ENCODE assay signal across 9 cellular contexts in genomic region chr1:165144757-165145397, GRCh38.
DNase-seq lines count a peak whose midpoint lies in the region; ATAC-seq and TF ChIP-seq lines count a peak whose summit lies in the region.
"Had no signal": no experiment of that assay in that cellular context is flagged by ENCODE, and none has a peak within 500 bp of the region (broad histone marks: within the 10 kb centered on the region; RNA-seq: fewer than 3 reads in every experiment).

No MANE protein-coding gene starts in this region.

- H3K27me3 ChIP-seq in heart right ventricle: peaks cover 0 to 75% (median 21%) of the 10 kb centered on the region in 7 donors

- intact Hi-C loops in heart right ventricle (cut with DNase I): loop anchor here in 9 of 10 donors (2.0 to 10.0 kb wide), 5 partner anchors 220 to 450 kb away; no protein-coding TSS in a partner anchor

- no peaks in the 10 kb centered on the region for H3K9me3 Mint-ChIP-seq in activated T-cell treated with anti-CD3 and anti-CD28 coated beads, Interleukin-2, amount 50 U/mL, for 72 hours

- peak; percentile 78 for ATAC-seq in HG02981 (IDR thresholded peaks at IDR 0.05; ENCODE audit: unreplicated experiment)
- ATAC-seq in activated T-cell treated with anti-CD3 and anti-CD28 coated beads, Interleukin-2, amount 50 U/mL, for 72 hours (replicated peaks in 1 of 2): no peak
- ATAC-seq in heart right ventricle: peak in 6 of 8 donors; percentile 42 to 86 (median 58)
- ATAC-seq in GM21447 (IDR thresholded peaks at IDR 0.05; ENCODE audit: unreplicated experiment): no peak
- ATAC-seq: naive thymus-derived CD4-positive, alpha-beta T cell had no signal

- TF ChIP-seq CTCF in AG04449 (IDR thresholded peaks at IDR 0.05; ENCODE audit: insufficient read depth, low read length, missing control alignments) (peak; percentile 69), GM12872 (IDR thresholded peaks at IDR 0.05; ENCODE audit: insufficient read depth, low read depth, low read length) (peak; percentile 84), heart right ventricle (IDR thresholded peaks at IDR 0.05) (peak; percentile 35 to 81 (median 74)), retinal pigment epithelial cell (conservative IDR thresholded peaks at IDR 0.05; ENCODE audit: low read depth, low read length) (peak; percentile 87)

- H3K9me3 ChIP-seq in heart right ventricle: no peaks in the 10 kb centered on the region

- peak; percentile 12 for DNase-seq in AG04449 (ENCODE audit: low read depth, low spot score)
- DNase-seq in NCI-H345 (lab: John Stamatoyannopoulos, UW): peak; percentile 61
- peak; percentile 17 to 38 for DNase-seq in activated T-cell treated with anti-CD3 and anti-CD28 coated beads, Interleukin-2, amount 50 U/mL, for 72 hours
- peak in 1 of 2 donors; percentile 36 for DNase-seq in heart right ventricle
- no peak for DNase-seq in retinal pigment epithelial cell (ENCODE audit: low read depth)

- H3K27ac ChIP-seq in heart right ventricle: no peak overlapping the region

- H3K27ac Mint-ChIP-seq in activated T-cell treated with anti-CD3 and anti-CD28 coated beads, Interleukin-2, amount 50 U/mL, for 72 hours: no peak overlapping the region
- H3K27ac Mint-ChIP-seq: naive thymus-derived CD4-positive, alpha-beta T cell had no signal

- H3K36me3 ChIP-seq in heart right ventricle: no peaks in the 10 kb centered on the region

- 18 to 20% methylated on average over 12 of the region's 12 CpGs for WGBS in heart right ventricle, 2 donors

- H3K4me1 Mint-ChIP-seq in activated T-cell treated with anti-CD3 and anti-CD28 coated beads, Interleukin-2, amount 50 U/mL, for 72 hours (ENCODE audit: low read depth): peaks cover 8% of the 10 kb centered on the region

- POLR2A ChIA-PET in AG04449 (lab: Yijun Ruan, JAX): no interaction called here

- H3K4me1 ChIP-seq in heart right ventricle: no peaks in the 10 kb centered on the region

- no peak overlapping the region for H3K4me3 Mint-ChIP-seq in activated T-cell treated with anti-CD3 and anti-CD28 coated beads, Interleukin-2, amount 50 U/mL, for 72 hours
- H3K4me3 Mint-ChIP-seq: naive thymus-derived CD4-positive, alpha-beta T cell had no signal

- H3K4me3 ChIP-seq in AG04449 (ENCODE audit: low read depth, low read length): no peak overlapping the region
- H3K4me3 ChIP-seq in heart right ventricle: no peak overlapping the region
- no peak overlapping the region for H3K4me3 ChIP-seq in retinal pigment epithelial cell (ENCODE audit: low read length)

- peaks cover 27% of the 10 kb centered on the region for H3K27me3 Mint-ChIP-seq in activated T-cell treated with anti-CD3 and anti-CD28 coated beads, Interleukin-2, amount 50 U/mL, for 72 hours (ENCODE audit: low read depth)

- H3K36me3 Mint-ChIP-seq in activated T-cell treated with anti-CD3 and anti-CD28 coated beads, Interleukin-2, amount 50 U/mL, for 72 hours (ENCODE audit: insufficient read depth in 2 of 2): no peaks in the 10 kb centered on the region
- H3K36me3 Mint-ChIP-seq: naive thymus-derived CD4-positive, alpha-beta T cell had no signal

- CTCF ChIA-PET in AG04449 (lab: Yijun Ruan, JAX): interaction anchor here (0.8 to 2.2 kb wide), 20 partner anchors 8 to 449 kb away, joined by 3 to 12 read pairs (median 4); no protein-coding TSS in a partner anchor

Comparison
In these comparisons a context has a peak if more than half of its experiments do, and no peak if none do; other contexts are left out.
1. ATAC-seq: peak in HG02981 (single experiment) and heart right ventricle (6 of 8); none in activated T-cell treated with anti-CD3 and anti-CD28 coated beads, Interleukin-2, amount 50 U/mL, for 72 hours (0 of 2) and GM21447 (single experiment).
2. Peak in every context shown above with its lines, with median percentiles within 50 percentile points of each other: CTCF ChIP-seq.